In genomic region chr10:73814276-73814895, GRCh38 we compare ENCODE assay signal across 19 cellular contexts.
"Had no signal": no experiment of that assay in that cellular context is flagged by ENCODE, and none has a peak within 500 bp of the region (broad histone marks: within the 10 kb centered on the region; RNA-seq: fewer than 3 reads in every experiment).

No MANE protein-coding gene starts in this region.

- H3K4me3 ChIP-seq: MG63 had no signal

- H3K27me3 ChIP-seq: MG63 had no signal

- H3K9me3 ChIP-seq: MG63 had no signal

- ATAC-seq: SK-N-SH treated with all-trans-retinoic acid at 6 μM for 48 hours had no signal

- DNase-seq: KG1, MG63, NCI-H1092, NCI-H1105 treated with DMSO at 0.1 percent for 48 hours, NCI-H1417 treated with DMSO at 0.1 percent for 48 hours, NCI-H146, NCI-H187, NCI-H2029, NCI-H2081 treated with DMSO at 0.1 percent for 48 hours, NCI-H2171, NCI-H226, NCI-H446, NCI-H510A, NCI-H524 treated with DMSO at 0.1 percent for 48 hours, NCI-H774, RPMI8226, SHP77 had no signal

- FAIRE-seq: RCC 7860 had no signal
